In the genomic region with DNA sequence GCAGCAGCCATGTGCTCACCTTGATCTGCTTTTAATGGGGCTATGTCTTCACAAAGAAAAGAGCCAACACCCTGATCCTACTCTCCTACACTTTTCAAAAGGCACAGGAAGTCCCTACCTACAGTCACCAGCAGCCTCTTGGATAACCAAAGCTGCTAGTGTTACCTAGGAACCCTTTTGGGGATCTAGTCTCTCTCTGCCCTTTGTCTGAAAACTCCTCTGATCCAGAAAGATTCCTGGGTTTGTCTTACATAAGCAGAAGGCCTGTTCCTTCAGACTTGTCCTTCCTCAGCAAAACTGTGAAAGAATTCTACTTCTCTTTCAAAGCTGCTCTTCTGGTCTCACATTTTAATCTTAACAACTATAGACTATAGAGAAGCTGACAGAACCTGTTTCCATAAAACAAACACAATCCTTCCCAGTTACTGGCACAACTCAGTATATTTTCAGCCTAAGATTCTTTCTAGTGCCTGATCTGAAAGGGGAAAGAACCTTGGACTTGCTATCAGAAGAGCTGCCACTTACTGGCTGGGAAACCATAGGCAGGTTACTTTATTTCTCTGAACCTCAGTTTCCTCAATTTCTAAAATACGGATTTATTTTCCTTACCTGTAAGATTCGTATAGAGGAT, we compare ENCODE assay signal across 9 cellular contexts. TPM values are rescaled to one million over a fixed set of nuclear protein-coding genes. Genes with fewer than 3 reads are reported as not detected.
DNase-seq lines count a peak whose midpoint lies in the region; ATAC-seq and TF ChIP-seq lines count a peak whose summit lies in the region.
"Had no signal": no experiment of that assay in that cellular context is flagged by ENCODE, and none has a peak within 500 bp of the region (broad histone marks: within the 10 kb centered on the region; RNA-seq: fewer than 3 reads in every experiment).

No MANE protein-coding gene starts in this region.

- H3K9me3 ChIP-seq in ectodermal cell (ENCODE audit: control insufficient read depth, low read length) (no peaks in the 10 kb centered on the region), parathyroid adenoma (ENCODE audit: control insufficient read depth, low read length) (no peaks in the 10 kb centered on the region)

- DNase-seq in CD1c-positive myeloid dendritic cell (ENCODE audit: extremely low spot score) (peak; percentile 7), NB4 (ENCODE audit: low read depth) (no peak), SKM-1 treated with dmso at 0.1 percent for 144 hours (lab: John Stamatoyannopoulos, UW; ENCODE audit: unreplicated experiment) (no peak), DMS79 (lab: John Stamatoyannopoulos, UW) (no peak)
- DNase-seq in activated effector memory CD4-positive, alpha-beta T cell treated with Interleukin-2 at 50 U/mL for 16 hours: no peak
- DNase-seq: activated CD4-positive, alpha-beta T cell treated with anti-CD3 and anti-CD28 coated beads, Interleukin-2, amount 50 U/mL, for 1 hour had no signal

- ATAC-seq in HG03442 (IDR thresholded peaks at IDR 0.05; ENCODE audit: unreplicated experiment): no peak

- H3K4me3 ChIP-seq in NB4 (ENCODE audit: low read depth, low read length) (peak overlapping the region; percentile 93), ectodermal cell (ENCODE audit: insufficient read depth, low read depth, low read length) (peak overlapping the region; percentile 0), parathyroid adenoma (ENCODE audit: low read depth, low read length) (peak overlapping the region; percentile 24)

- no peak for TF ChIP-seq CTCF in NB4 (IDR thresholded peaks at IDR 0.05; ENCODE audit: low read depth, low read length)
- no peak for TF ChIP-seq CTCF in parathyroid adenoma (IDR thresholded peaks at IDR 0.05)

- H3K27ac ChIP-seq in ectodermal cell (ENCODE audit: insufficient read depth, low read depth, low read length, poor library complexity, severe bottlenecking): no peak overlapping the region
- peak overlapping the region; percentile 58 for H3K27ac ChIP-seq in parathyroid adenoma

- TF ChIP-seq POLR2A in NB4 (IDR thresholded peaks at IDR 0.05; ENCODE audit: extremely low read depth, insufficient read length): no peak

- H3K27me3 ChIP-seq in ectodermal cell (ENCODE audit: control insufficient read depth, insufficient read depth, low read length, poor library complexity, severe bottlenecking): no peaks in the 10 kb centered on the region
- no peaks in the 10 kb centered on the region for H3K27me3 ChIP-seq in parathyroid adenoma (ENCODE audit: control insufficient read depth, insufficient read depth, low read length)

- H3K36me3 ChIP-seq in ectodermal cell (ENCODE audit: control insufficient read depth, insufficient read depth, low read length) (peaks cover 19% of the 10 kb centered on the region), parathyroid adenoma (ENCODE audit: control insufficient read depth, insufficient read depth, low read length) (no peaks in the 10 kb centered on the region)

- H3K4me1 ChIP-seq in ectodermal cell (ENCODE audit: control insufficient read depth, insufficient read depth, low read length) (peaks cover 35% of the 10 kb centered on the region), parathyroid adenoma (peaks cover 15% of the 10 kb centered on the region)

- 95 to 97% methylated on average over 2 of the region's 2 CpGs for whole genome bisulfite sequencing in ectodermal cell, 2 experiments

- H3K79me2 ChIP-seq in parathyroid adenoma: peaks cover 42% of the 10 kb centered on the region

- peak overlapping the region; percentile 97 for H3K4me2 ChIP-seq in parathyroid adenoma (ENCODE audit: low read length)

- no peak overlapping the region for H2AFZ ChIP-seq in parathyroid adenoma

- no peak overlapping the region for H3K9ac ChIP-seq in parathyroid adenoma

RNA-seq across cellular contexts. Expression of a gene that starts 2.9 kb away (rescaled TPM):
- 39.5 TPM for polyA plus RNA-seq in ectodermal cell (2013, experiment 1 of 4)
- 50.9 TPM for polyA plus RNA-seq in ectodermal cell (2013, experiment 2 of 4)
- 35.8 TPM for polyA plus RNA-seq in ectodermal cell (2013, experiment 3 of 4)
- polyA plus RNA-seq in ectodermal cell (2013, experiment 4 of 4): 43.2 TPM

RNA-seq across cellular contexts. Expression of a gene that starts 3.1 kb away (rescaled TPM):
- polyA plus RNA-seq in ectodermal cell (2013, experiment 1 of 4): 27.3 TPM
- 30.4 TPM for polyA plus RNA-seq in ectodermal cell (2013, experiment 2 of 4)
- 19.1 TPM for polyA plus RNA-seq in ectodermal cell (2013, experiment 3 of 4)
- 21.5 TPM for polyA plus RNA-seq in ectodermal cell (2013, experiment 4 of 4)

Comparison
In these comparisons a context has a peak if more than half of its experiments do, and no peak if none do; other contexts are left out.
1. H3K4me3 ChIP-seq: peak in every context shown above with its lines; median percentile 93 in NB4; 24 in parathyroid adenoma; 0 in ectodermal cell.